ENCODE assay signal across 1 cellular context in the genomic region with DNA sequence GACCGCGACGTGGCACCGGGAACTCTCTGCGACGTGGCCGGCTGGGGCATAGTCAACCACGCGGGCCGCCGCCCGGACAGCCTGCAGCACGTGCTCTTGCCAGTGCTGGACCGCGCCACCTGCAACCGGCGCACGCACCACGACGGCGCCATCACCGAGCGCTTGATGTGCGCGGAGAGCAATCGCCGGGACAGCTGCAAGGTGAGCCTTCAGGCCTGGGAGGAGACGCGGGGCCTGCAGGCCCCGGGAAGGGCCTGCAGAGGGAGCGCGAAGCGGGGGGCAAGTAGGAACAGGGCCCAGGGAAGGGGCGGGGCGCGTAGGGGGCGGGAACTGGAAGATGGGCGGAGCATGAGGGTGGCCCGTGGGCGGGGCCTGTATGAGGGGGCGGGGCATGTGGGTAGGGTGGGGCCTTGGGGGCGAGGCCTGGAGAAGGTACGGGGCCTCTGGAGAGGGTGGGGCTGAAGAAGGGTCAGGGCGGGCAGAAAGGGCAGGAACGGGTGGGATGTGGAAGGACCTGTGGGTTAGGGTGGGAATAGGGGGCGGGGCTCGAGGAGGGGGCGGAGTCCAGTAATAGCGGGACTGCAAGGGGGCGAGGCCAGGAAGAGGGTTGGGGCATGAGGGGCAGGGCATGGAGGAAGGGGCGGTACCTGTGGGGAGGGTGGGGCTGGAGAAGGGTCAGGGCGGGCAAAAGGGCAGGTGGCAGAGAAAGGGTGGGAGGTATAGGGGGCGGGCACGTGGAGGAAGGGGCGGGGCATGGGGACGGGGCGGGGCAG.
TF ChIP-seq lines count a peak whose summit lies in the region.

No MANE protein-coding gene starts in this region.

TF ChIP-seq in HepG2, 621 proteins besides CTCF, POLR2A, EP300 and RAD21 (continued from another document and continues in another):
- TF ChIP-seq, protein P1, sequence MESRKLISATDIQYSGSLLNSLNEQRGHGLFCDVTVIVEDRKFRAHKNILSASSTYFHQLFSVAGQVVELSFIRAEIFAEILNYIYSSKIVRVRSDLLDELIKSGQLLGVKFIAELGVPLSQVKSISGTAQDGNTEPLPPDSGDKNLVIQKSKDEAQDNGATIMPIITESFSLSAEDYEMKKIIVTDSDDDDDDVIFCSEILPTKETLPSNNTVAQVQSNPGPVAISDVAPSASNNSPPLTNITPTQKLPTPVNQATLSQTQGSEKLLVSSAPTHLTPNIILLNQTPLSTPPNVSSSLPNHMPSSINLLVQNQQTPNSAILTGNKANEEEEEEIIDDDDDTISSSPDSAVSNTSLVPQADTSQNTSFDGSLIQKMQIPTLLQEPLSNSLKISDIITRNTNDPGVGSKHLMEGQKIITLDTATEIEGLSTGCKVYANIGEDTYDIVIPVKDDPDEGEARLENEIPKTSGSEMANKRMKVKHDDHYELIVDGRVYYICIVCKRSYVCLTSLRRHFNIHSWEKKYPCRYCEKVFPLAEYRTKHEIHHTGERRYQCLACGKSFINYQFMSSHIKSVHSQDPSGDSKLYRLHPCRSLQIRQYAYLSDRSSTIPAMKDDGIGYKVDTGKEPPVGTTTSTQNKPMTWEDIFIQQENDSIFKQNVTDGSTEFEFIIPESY (CRISPR knock-in tag; IDR thresholded peaks at IDR 0.05), result peak; percentile 92
- TF ChIP-seq MAZ (IDR thresholded peaks at IDR 0.05; ENCODE audit: borderline replicate concordance, low read depth, low read length), result 0 out of 2 replicates have a peak, but pooled peaks have one; percentile 7
- TF ChIP-seq MAZ (CRISPR knock-in tag; IDR thresholded peaks at IDR 0.05; ENCODE audit: low read depth), result no peak
- TF ChIP-seq ZSCAN12 (CRISPR knock-in tag; IDR thresholded peaks at IDR 0.05), result no peak
- TF ChIP-seq ZFP36L1 (CRISPR knock-in tag; IDR thresholded peaks at IDR 0.05), result no peak
- TF ChIP-seq MAFG (CRISPR knock-in tag; IDR thresholded peaks at IDR 0.05), result no peak
- TF ChIP-seq PLSCR1 (CRISPR knock-in tag; IDR thresholded peaks at IDR 0.05; ENCODE audit: borderline replicate concordance), result no peak
- no peak for TF ChIP-seq NONO (IDR thresholded peaks at IDR 0.05)
- TF ChIP-seq NONO (CRISPR knock-in tag; conservative IDR thresholded peaks at IDR 0.05), result no peak
- TF ChIP-seq, protein P2, sequence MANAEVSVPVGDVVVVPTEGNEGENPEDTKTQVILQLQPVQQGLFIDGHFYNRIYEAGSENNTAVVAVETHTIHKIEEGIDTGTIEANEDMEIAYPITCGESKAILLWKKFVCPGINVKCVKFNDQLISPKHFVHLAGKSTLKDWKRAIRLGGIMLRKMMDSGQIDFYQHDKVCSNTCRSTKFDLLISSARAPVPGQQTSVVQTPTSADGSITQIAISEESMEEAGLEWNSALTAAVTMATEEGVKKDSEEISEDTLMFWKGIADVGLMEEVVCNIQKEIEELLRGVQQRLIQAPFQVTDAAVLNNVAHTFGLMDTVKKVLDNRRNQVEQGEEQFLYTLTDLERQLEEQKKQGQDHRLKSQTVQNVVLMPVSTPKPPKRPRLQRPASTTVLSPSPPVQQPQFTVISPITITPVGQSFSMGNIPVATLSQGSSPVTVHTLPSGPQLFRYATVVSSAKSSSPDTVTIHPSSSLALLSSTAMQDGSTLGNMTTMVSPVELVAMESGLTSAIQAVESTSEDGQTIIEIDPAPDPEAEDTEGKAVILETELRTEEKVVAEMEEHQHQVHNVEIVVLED (CRISPR knock-in tag; IDR thresholded peaks at IDR 0.05; ENCODE audit: borderline replicate concordance), result no peak
- TF ChIP-seq ZNF350 (CRISPR knock-in tag; IDR thresholded peaks at IDR 0.05; ENCODE audit: borderline replicate concordance, low read depth), result no peak
- no peak for TF ChIP-seq ZSCAN20 (CRISPR knock-in tag; IDR thresholded peaks at IDR 0.05; ENCODE audit: borderline replicate concordance)
- TF ChIP-seq ZNF282 (IDR thresholded peaks at IDR 0.05; ENCODE audit: partially characterized antibody), result no peak
- TF ChIP-seq TRIM22 (IDR thresholded peaks at IDR 0.05), result no peak
- TF ChIP-seq ZNF563 (CRISPR knock-in tag; IDR thresholded peaks at IDR 0.05), result no peak
- no peak for TF ChIP-seq PTBP1 (IDR thresholded peaks at IDR 0.05; ENCODE audit: low read depth, low read length, poor library complexity, severe bottlenecking)
- TF ChIP-seq BRD4 (CRISPR knock-in tag; IDR thresholded peaks at IDR 0.05), result no peak
- no peak for TF ChIP-seq XRCC5 (optimal IDR thresholded peaks at IDR 0.05; ENCODE audit: low read length)
- TF ChIP-seq NR2F2 (IDR thresholded peaks at IDR 0.05; ENCODE audit: borderline replicate concordance, low read depth), result no peak
- TF ChIP-seq ZNF496 (CRISPR knock-in tag; IDR thresholded peaks at IDR 0.05; ENCODE audit: insufficient replicate concordance), result no peak
- no peak for TF ChIP-seq ZNF547 (CRISPR knock-in tag; IDR thresholded peaks at IDR 0.05)
- no peak for TF ChIP-seq ZNF574 (CRISPR knock-in tag; IDR thresholded peaks at IDR 0.05)
- TF ChIP-seq DZIP1 (CRISPR knock-in tag; IDR thresholded peaks at IDR 0.05), result no peak
- TF ChIP-seq ZNF446 (CRISPR knock-in tag; IDR thresholded peaks at IDR 0.05), result no peak
- no peak for TF ChIP-seq MAFF (IDR thresholded peaks at IDR 0.05; ENCODE audit: low read depth, low read length)
- no peak for TF ChIP-seq AHDC1 (CRISPR knock-in tag; IDR thresholded peaks at IDR 0.05; ENCODE audit: borderline replicate concordance)
- peak; percentile 22; the same call in 1 of the 2 replicates for TF ChIP-seq ZFX (CRISPR knock-in tag; IDR thresholded peaks at IDR 0.05; ENCODE audit: low read depth)
- TF ChIP-seq TMF1 (CRISPR knock-in tag; IDR thresholded peaks at IDR 0.05; ENCODE audit: low read depth), result no peak
- TF ChIP-seq SATB2 (CRISPR knock-in tag; IDR thresholded peaks at IDR 0.05), result no peak
- TF ChIP-seq, protein P3, sequence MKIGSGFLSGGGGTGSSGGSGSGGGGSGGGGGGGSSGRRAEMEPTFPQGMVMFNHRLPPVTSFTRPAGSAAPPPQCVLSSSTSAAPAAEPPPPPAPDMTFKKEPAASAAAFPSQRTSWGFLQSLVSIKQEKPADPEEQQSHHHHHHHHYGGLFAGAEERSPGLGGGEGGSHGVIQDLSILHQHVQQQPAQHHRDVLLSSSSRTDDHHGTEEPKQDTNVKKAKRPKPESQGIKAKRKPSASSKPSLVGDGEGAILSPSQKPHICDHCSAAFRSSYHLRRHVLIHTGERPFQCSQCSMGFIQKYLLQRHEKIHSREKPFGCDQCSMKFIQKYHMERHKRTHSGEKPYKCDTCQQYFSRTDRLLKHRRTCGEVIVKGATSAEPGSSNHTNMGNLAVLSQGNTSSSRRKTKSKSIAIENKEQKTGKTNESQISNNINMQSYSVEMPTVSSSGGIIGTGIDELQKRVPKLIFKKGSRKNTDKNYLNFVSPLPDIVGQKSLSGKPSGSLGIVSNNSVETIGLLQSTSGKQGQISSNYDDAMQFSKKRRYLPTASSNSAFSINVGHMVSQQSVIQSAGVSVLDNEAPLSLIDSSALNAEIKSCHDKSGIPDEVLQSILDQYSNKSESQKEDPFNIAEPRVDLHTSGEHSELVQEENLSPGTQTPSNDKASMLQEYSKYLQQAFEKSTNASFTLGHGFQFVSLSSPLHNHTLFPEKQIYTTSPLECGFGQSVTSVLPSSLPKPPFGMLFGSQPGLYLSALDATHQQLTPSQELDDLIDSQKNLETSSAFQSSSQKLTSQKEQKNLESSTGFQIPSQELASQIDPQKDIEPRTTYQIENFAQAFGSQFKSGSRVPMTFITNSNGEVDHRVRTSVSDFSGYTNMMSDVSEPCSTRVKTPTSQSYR (CRISPR knock-in tag; IDR thresholded peaks at IDR 0.05; ENCODE audit: borderline replicate concordance), result no peak
- no peak for TF ChIP-seq YEATS2 (CRISPR knock-in tag; IDR thresholded peaks at IDR 0.05; ENCODE audit: borderline replicate concordance)
- TF ChIP-seq, protein P4, sequence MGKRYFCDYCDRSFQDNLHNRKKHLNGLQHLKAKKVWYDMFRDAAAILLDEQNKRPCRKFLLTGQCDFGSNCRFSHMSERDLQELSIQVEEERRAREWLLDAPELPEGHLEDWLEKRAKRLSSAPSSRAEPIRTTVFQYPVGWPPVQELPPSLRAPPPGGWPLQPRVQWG (CRISPR knock-in tag; IDR thresholded peaks at IDR 0.05; ENCODE audit: borderline replicate concordance, low read depth), result no peak
- TF ChIP-seq ZNF296 (CRISPR knock-in tag; conservative IDR thresholded peaks at IDR 0.05), result no peak
- TF ChIP-seq CREM (IDR thresholded peaks at IDR 0.05), result no peak
- TF ChIP-seq CREM (CRISPR knock-in tag; IDR thresholded peaks at IDR 0.05), result no peak
- no peak for TF ChIP-seq PHF8 (CRISPR knock-in tag; IDR thresholded peaks at IDR 0.05)
- TF ChIP-seq KDM1A (CRISPR knock-in tag; IDR thresholded peaks at IDR 0.05), result no peak
